8 cellular contexts compared by ENCODE assay signal in genomic region chr15:34970098-34970416, GRCh38. TPM values are rescaled to one million over a fixed set of nuclear protein-coding genes. Genes with fewer than 3 reads are reported as not detected.
A peak's percentile ranks its signal among the peaks of the same experiment; 100 is the strongest.
DNase-seq lines count a peak whose midpoint lies in the region; ATAC-seq and TF ChIP-seq lines count a peak whose summit lies in the region.
"Not testable (repeated sequence)": the region's sequence is repeated elsewhere in the genome, so short reads cannot be mapped to it uniquely, and the experiment has no call there.

No MANE protein-coding gene starts in this region.

- H2BK15ac ChIP-seq in H9 (ENCODE audit: low read depth, low read length) = not testable (repeated sequence)

- ATAC-seq in CD8-positive, alpha-beta T cell = not testable (repeated sequence)
- peak; percentile 3 for ATAC-seq in activated CD8-positive, alpha-beta T cell treated with anti-CD3 and anti-CD28 coated beads for 36 hours

- not testable (repeated sequence) for H3K4ac ChIP-seq in H9 (ENCODE audit: low read depth, low read length)

- not testable (repeated sequence) for H2BK5ac ChIP-seq in H9 (ENCODE audit: insufficient read length, low read length)

- not testable (repeated sequence) for H3K9me3 Mint-ChIP-seq in CD8-positive, alpha-beta T cell; H9; activated CD8-positive, alpha-beta T cell treated with anti-CD3 and anti-CD28 coated beads for 36 hours

- not testable (repeated sequence) for H3K23ac ChIP-seq in H9 (ENCODE audit: insufficient read length, low read depth, low read length)

- H3K4me1 Mint-ChIP-seq in CD8-positive, alpha-beta T cell (ENCODE audit: low read depth) = peaks cover 46% of the 10 kb centered on the region
- H3K4me1 Mint-ChIP-seq in H9 = peaks cover 15 to 17% of the 10 kb centered on the region in 2 experiments
- H3K4me1 Mint-ChIP-seq in activated CD8-positive, alpha-beta T cell treated with anti-CD3 and anti-CD28 coated beads for 36 hours (ENCODE audit: low read depth) = peaks cover 31% of the 10 kb centered on the region

- not testable (repeated sequence) for H2BK12ac ChIP-seq in H9 (ENCODE audit: insufficient read length, low read depth, low read length)

- H3K27ac Mint-ChIP-seq in CD8-positive, alpha-beta T cell = peak overlapping the region; percentile 92
- peak overlapping the region in 1 of 3 experiments; percentile 99; a peak in 2 of 7 replicates for H3K27ac Mint-ChIP-seq in H9
- peak overlapping the region; percentile 96 for H3K27ac Mint-ChIP-seq in activated CD8-positive, alpha-beta T cell treated with anti-CD3 and anti-CD28 coated beads for 36 hours

- H3K79me1 ChIP-seq in H9 (ENCODE audit: insufficient read depth, low read depth, low read length, poor library complexity, severe bottlenecking) = not testable (repeated sequence)

- H3K9ac ChIP-seq in H9 (ENCODE audit: extremely low read depth, insufficient read length, low read length); neural cell (ENCODE audit: low read length): not testable (repeated sequence)

- H3K4me2 ChIP-seq in H9 (ENCODE audit: insufficient read depth, insufficient read length, low read length) = peak overlapping the region; percentile 95
- H3K4me2 ChIP-seq in neural cell (ENCODE audit: low read length) = not testable (repeated sequence)

- H3K27me3 Mint-ChIP-seq in CD8-positive, alpha-beta T cell (ENCODE audit: low read depth); H9 (ENCODE audit: low read depth); activated CD8-positive, alpha-beta T cell treated with anti-CD3 and anti-CD28 coated beads for 36 hours: not testable (repeated sequence)

- not testable (repeated sequence) for H2BK120ac ChIP-seq in H9 (ENCODE audit: low read depth, low read length, poor library complexity, severe bottlenecking)

- H3K36me3 Mint-ChIP-seq in CD8-positive, alpha-beta T cell = peaks cover 22% of the 10 kb centered on the region
- H3K36me3 Mint-ChIP-seq in H9 (ENCODE audit: insufficient read depth in 1 of 3, low read depth in 3 of 3) = peaks cover 3 to 19% (median 15%) of the 10 kb centered on the region in 3 experiments; a peak in 6 of 7 replicates
- peaks cover 13% of the 10 kb centered on the region for H3K36me3 Mint-ChIP-seq in activated CD8-positive, alpha-beta T cell treated with anti-CD3 and anti-CD28 coated beads for 36 hours (ENCODE audit: low read depth)

- H3K79me2 ChIP-seq in H9 (ENCODE audit: insufficient read depth, low read length) = peaks cover 21% of the 10 kb centered on the region
- peaks cover 39% of the 10 kb centered on the region for H3K79me2 ChIP-seq in neural cell (replicated peaks; ENCODE audit: insufficient read depth, low read length)

- not testable (repeated sequence) for H3K9me3 ChIP-seq in CD8-positive, alpha-beta T cell (ENCODE audit: low read length); H9 (ENCODE audit: control insufficient read depth, low read depth, low read length); neural cell (ENCODE audit: low read length)

- POLR2A ChIA-PET in CD8-positive, alpha-beta T cell (lab: Charles Lee) = interaction anchor here (0.6 to 2.3 kb wide), 5 partner anchors 18 to 1943 kb away, joined by 3 to 66 read pairs (median 3); partner anchors contain the start of gene ZNF770
- POLR2A ChIA-PET in activated CD8-positive, alpha-beta T cell treated with anti-CD3 and anti-CD28 coated beads for 36 hours (lab: Charles Lee) = interaction anchor here (1.0 to 2.3 kb wide), 3 partner anchors 10 to 25 kb away, joined by 4 to 25 read pairs (median 5); partner anchors contain the start of gene ZNF770

- H3F3A ChIP-seq in neural cell (ENCODE audit: insufficient read depth, low read length, poor library complexity, severe bottlenecking) = not testable (repeated sequence)

- H3K14ac ChIP-seq in H9 (ENCODE audit: insufficient read depth, low read length) = not testable (repeated sequence)

- H3K56ac ChIP-seq in H9 (ENCODE audit: insufficient read length, low read depth, low read length) = not testable (repeated sequence)

- WGBS in H9 (ENCODE audit: extremely low coverage, insufficient read length, low lambda C conversion rate) = no CpG with 5 or more reads among the region's 10 CpGs

- peak overlapping the region; percentile 65 for H3K4me3 ChIP-seq in CD8-positive, alpha-beta T cell (ENCODE audit: low read depth, low read length)
- H3K4me3 ChIP-seq in LNCaP clone FGC (ENCODE audit: low read depth, low read length) (peak overlapping the region; percentile 73), coronary artery (peak overlapping the region; percentile 83), iPS-11a (ENCODE audit: low read depth, low read length) (peak overlapping the region; percentile 83), neural cell (ENCODE audit: low read length) (peak overlapping the region; percentile 92)

- not testable (repeated sequence) for TF ChIP-seq RAD21 in neural cell (conservative IDR thresholded peaks at IDR 0.05)

- CTCF ChIA-PET in CD8-positive, alpha-beta T cell (lab: Charles Lee) = interaction anchor here (0.9 to 2.9 kb wide), 6 partner anchors 10 to 37 kb away, joined by 3 to 33 read pairs (median 4); partner anchors contain the start of gene ZNF770
- CTCF ChIA-PET in activated CD8-positive, alpha-beta T cell treated with anti-CD3 and anti-CD28 coated beads for 36 hours (lab: Charles Lee) = interaction anchor here (0.7 to 2.3 kb wide), 13 partner anchors 10 to 474 kb away, joined by 3 to 20 read pairs (median 4); partner anchors contain the start of gene ZNF770

- not testable (repeated sequence) for H3T11ph ChIP-seq in H9 (ENCODE audit: low read length)

- not testable (repeated sequence) for TF ChIP-seq CTCF in CD8-positive, alpha-beta T cell (IDR thresholded peaks at IDR 0.05); H9 (conservative IDR thresholded peaks at IDR 0.05); LNCaP clone FGC (IDR thresholded peaks at IDR 0.05; ENCODE audit: control insufficient read depth, extremely low read depth, insufficient read depth); activated CD8-positive, alpha-beta T cell treated with anti-CD3 and anti-CD28 coated beads for 36 hours (IDR thresholded peaks at IDR 0.05); coronary artery (IDR thresholded peaks at IDR 0.05); neural cell (IDR thresholded peaks at IDR 0.05; ENCODE audit: poor library complexity, severe bottlenecking)

- H3K27ac ChIP-seq in CD8-positive, alpha-beta T cell (ENCODE audit: low read depth, low read length) = peak overlapping the region; percentile 62
- H3K27ac ChIP-seq in H9 (ENCODE audit: insufficient read length, low read depth, low read length); neural cell (ENCODE audit: low read length): not testable (repeated sequence)
- H3K27ac ChIP-seq in coronary artery (peak overlapping the region; percentile 36 to 82), temporal lobe (ENCODE audit: low read depth, low read length) (peak overlapping the region; percentile 27)

- not testable (repeated sequence) for H3K27me3 ChIP-seq in CD8-positive, alpha-beta T cell (ENCODE audit: insufficient read depth, low read length); H9 (ENCODE audit: insufficient read depth, low read length); neural cell (ENCODE audit: insufficient read depth, low read depth, low read length)

- not testable (repeated sequence) for H4K5ac ChIP-seq in H9 (ENCODE audit: insufficient read length, low read depth, low read length)

- TF ChIP-seq EP300 in neural cell (conservative IDR thresholded peaks at IDR 0.05; ENCODE audit: poor library complexity, severe bottlenecking) = not testable (repeated sequence)

- not testable (repeated sequence) for H3K9me2 ChIP-seq in neural cell (ENCODE audit: insufficient read depth, low read length)

- H2AFZ ChIP-seq in H9 (ENCODE audit: low read length); neural cell (ENCODE audit: low read depth, low read length): not testable (repeated sequence)

- H3K4me3 Mint-ChIP-seq in CD8-positive, alpha-beta T cell = peak overlapping the region; percentile 98
- H3K4me3 Mint-ChIP-seq in H9 = peak overlapping the region; percentile 96 to 99
- H3K4me3 Mint-ChIP-seq in activated CD8-positive, alpha-beta T cell treated with anti-CD3 and anti-CD28 coated beads for 36 hours = peak overlapping the region; percentile 100

- H4K20me1 ChIP-seq in H9 (ENCODE audit: control insufficient read depth, insufficient read depth, insufficient read length); neural cell (ENCODE audit: insufficient read depth): not testable (repeated sequence)

- H3K23me2 ChIP-seq in H9 (ENCODE audit: insufficient read length, low read depth, low read length, poor library complexity, severe bottlenecking) = not testable (repeated sequence)

- H4K91ac ChIP-seq in H9 (ENCODE audit: insufficient read length, low read depth, low read length) = not testable (repeated sequence)

- peaks cover 24% of the 10 kb centered on the region for H3K4me1 ChIP-seq in CD8-positive, alpha-beta T cell (ENCODE audit: insufficient read depth, low read length)
- H3K4me1 ChIP-seq in H9 (ENCODE audit: insufficient read depth, low read length) = not testable (repeated sequence)

- intact Hi-C loops in CD8-positive, alpha-beta T cell (cut with DNase I, micrococcal nuclease); activated CD8-positive, alpha-beta T cell treated with anti-CD3 and anti-CD28 coated beads for 36 hours (cut with micrococcal nuclease): not testable (repeated sequence)

- not testable (repeated sequence) for H2BK20ac ChIP-seq in H9 (ENCODE audit: low read depth, low read length, poor library complexity, severe bottlenecking)

- H2AK5ac ChIP-seq in H9 (ENCODE audit: insufficient read length, low read length) = not testable (repeated sequence)

- H3K18ac ChIP-seq in H9 (ENCODE audit: insufficient read length, low read depth, low read length) = not testable (repeated sequence)

- not testable (repeated sequence) for DNase-seq in CD8-positive, alpha-beta T cell; H9; LNCaP clone FGC (ENCODE audit: low read depth); activated CD8-positive, alpha-beta T cell treated with anti-CD3 and anti-CD28 coated beads for 36 hours; coronary artery (ENCODE audit: low spot score)

- H3K36me3 ChIP-seq in CD8-positive, alpha-beta T cell (ENCODE audit: insufficient read depth, low read length); neural cell (ENCODE audit: insufficient read depth, low read length): not testable (repeated sequence)

- H4K8ac ChIP-seq in H9 (replicated peaks; ENCODE audit: insufficient read length, low read depth, low read length) = not testable (repeated sequence)

RNA-seq across cellular contexts. Expression of gene AQR, which starts 0.5 kb away (rescaled TPM):
- total RNA-seq in CD8-positive, alpha-beta T cell = 10 to 100 TPM; 31.3 to 37.1 TPM
- total RNA-seq in H9 (2021) (54.4 and 58.5 TPM in 2 replicates), temporal lobe (29.7 TPM)
- 10 to 100 TPM; 35.5 to 36.4 TPM for total RNA-seq in activated CD8-positive, alpha-beta T cell treated with anti-CD3 and anti-CD28 coated beads for 36 hours
- polyA plus RNA-seq in neural cell = 21.2 and 22.4 TPM in 2 replicates
- polyA minus RNA-seq in neural cell = 60.9 and 63.0 TPM in 2 replicates

RNA-seq across cellular contexts. Expression of gene ZNF770, which starts 18.0 kb away (rescaled TPM):
- 10 to 100 TPM; 32.9 to 37.7 TPM for total RNA-seq in CD8-positive, alpha-beta T cell
- 108 and 111 TPM in 2 replicates for total RNA-seq in H9 (2021)
- 10 to 100 TPM; 67.0 to 67.2 TPM for total RNA-seq in activated CD8-positive, alpha-beta T cell treated with anti-CD3 and anti-CD28 coated beads for 36 hours
- 18.8 and 18.9 TPM in 2 replicates for polyA plus RNA-seq in neural cell
- polyA minus RNA-seq in neural cell = 72.8 and 80.0 TPM in 2 replicates
- 94.7 TPM for total RNA-seq in temporal lobe
